In genomic region chr2:191877875-191878274, GRCh38 we compare ENCODE assay signal across 1 cellular context.
TF ChIP-seq lines count a peak whose summit lies in the region.

No MANE protein-coding gene starts in this region.

TF ChIP-seq in A549, 52 proteins besides CTCF, POLR2A, EP300 and RAD21:
- TF ChIP-seq CEBPB (IDR thresholded peaks at IDR 0.05) (peak; percentile 96 to 98), TP53 (CRISPR knock-in tag; IDR thresholded peaks at IDR 0.05) (no peak), HEYL (CRISPR knock-in tag; IDR thresholded peaks at IDR 0.05) (no peak), HOXB13 (CRISPR knock-in tag; IDR thresholded peaks at IDR 0.05; ENCODE audit: low read depth) (no peak), KDM5A (IDR thresholded peaks at IDR 0.05) (no peak), HMGXB4 (CRISPR knock-in tag; IDR thresholded peaks at IDR 0.05; ENCODE audit: borderline replicate concordance) (no peak)
